3 cellular contexts compared by ENCODE assay signal in genomic region chr12:98371419-98371818, GRCh38.
A peak's percentile ranks its signal among the peaks of the same experiment; 100 is the strongest.
TF ChIP-seq lines count a peak whose summit lies in the region.

No MANE protein-coding gene starts in this region.

TF ChIP-seq in SK-N-SH, 30 proteins besides CTCF, POLR2A, EP300 and RAD21:
- TF ChIP-seq MEF2A (IDR thresholded peaks at IDR 0.05; ENCODE audit: borderline replicate concordance, low read depth) (peak; percentile 61; the same call in 1 of the 2 replicates), RXRA (IDR thresholded peaks at IDR 0.05; ENCODE audit: borderline replicate concordance, low read depth) (no peak), TAF1 (IDR thresholded peaks at IDR 0.05; ENCODE audit: borderline replicate concordance, low read depth, low read length) (no peak)

TF ChIP-seq in SK-N-SH treated with all-trans-retinoic acid at 6 μM for 48 hours, 23 proteins besides CTCF, POLR2A, EP300 and RAD21:
- TF ChIP-seq CSRNP3 (CRISPR knock-in tag; IDR thresholded peaks at IDR 0.05) (no peak), ZFP30 (CRISPR knock-in tag; IDR thresholded peaks at IDR 0.05) (no peak), CREB5 (CRISPR knock-in tag; IDR thresholded peaks at IDR 0.05; ENCODE audit: low read depth) (no peak), ZC3H10 (CRISPR knock-in tag; IDR thresholded peaks at IDR 0.05) (no peak), OSR1 (CRISPR knock-in tag; IDR thresholded peaks at IDR 0.05) (no peak), SNAI2 (CRISPR knock-in tag; IDR thresholded peaks at IDR 0.05) (no peak), TOX (CRISPR knock-in tag; IDR thresholded peaks at IDR 0.05; ENCODE audit: borderline replicate concordance) (no peak), CSDC2 (CRISPR knock-in tag; IDR thresholded peaks at IDR 0.05) (no peak), ISL1 (CRISPR knock-in tag; IDR thresholded peaks at IDR 0.05) (no peak), BACH2 (CRISPR knock-in tag; IDR thresholded peaks at IDR 0.05; ENCODE audit: borderline replicate concordance) (no peak)

TF ChIP-seq in HepG2, 621 proteins besides CTCF, POLR2A, EP300 and RAD21:
- no peak for TF ChIP-seq TEAD3 (CRISPR knock-in tag; optimal IDR thresholded peaks at IDR 0.05; ENCODE audit: borderline replicate concordance)
- TF ChIP-seq ZBTB38 (CRISPR knock-in tag; IDR thresholded peaks at IDR 0.05), result no peak
- TF ChIP-seq TP53 (CRISPR knock-in tag; conservative IDR thresholded peaks at IDR 0.05), result no peak
- TF ChIP-seq ZNF792 (CRISPR knock-in tag; IDR thresholded peaks at IDR 0.05), result peak; percentile 40; the same call in 1 of the 2 replicates
- no peak for TF ChIP-seq ZNF546 (CRISPR knock-in tag; conservative IDR thresholded peaks at IDR 0.05)
TF ChIP-seq in HepG2: peak in this region for 1.
